23 cellular contexts compared by ENCODE assay signal in genomic region chr11:20275987-20276660, GRCh38.
"Had no signal": no experiment of that assay in that cellular context is flagged by ENCODE, and none has a peak within 500 bp of the region (broad histone marks: within the 10 kb centered on the region; RNA-seq: fewer than 3 reads in every experiment).

No MANE protein-coding gene starts in this region.

- DNase-seq: activated CD8-positive, alpha-beta memory T cell treated with anti-CD3 and anti-CD28 coated beads for 24 hours; activated CD8-positive, alpha-beta memory T cell treated with anti-CD3 and anti-CD28 coated beads, Interleukin-2, amount 50 U/mL, for 4 hours; activated naive CD4-positive, alpha-beta T cell treated with Interleukin-2 at 50 U/mL for 16 hours; activated naive CD8-positive, alpha-beta T cell treated with anti-CD3 and anti-CD28 coated beads for 36 hours; activated T-cell treated with anti-CD3 and anti-CD28 coated beads, Interleukin-2, amount 50 U/mL, for 4 hours; cerebellar nuclear complex; foreskin fibroblast; heart right ventricle; mucosa of descending colon; spleen; stimulated activated CD4-positive, alpha-beta T cell treated with anti-CD3 and anti-CD28 coated beads, Interleukin-4, amount 100 ng/mL, for 1 hour; stimulated activated naive CD4-positive, alpha-beta T cell; T-cell; T-helper 9 cell; testis had no signal

- H3K4me3 Mint-ChIP-seq: activated naive CD8-positive, alpha-beta T cell treated with anti-CD3 and anti-CD28 coated beads for 36 hours; activated T-cell treated with anti-CD3 and anti-CD28 coated beads, Interleukin-2, amount 50 U/mL, for 4 hours; neural crest cell; T-cell; type B pancreatic cell; WTC11 had no signal

- H3K36me3 Mint-ChIP-seq: activated naive CD8-positive, alpha-beta T cell treated with anti-CD3 and anti-CD28 coated beads for 36 hours; T-cell; type B pancreatic cell; WTC11 had no signal

- ATAC-seq: activated T-cell treated with anti-CD3 and anti-CD28 coated beads, Interleukin-2, amount 50 U/mL, for 4 hours; heart right ventricle; mucosa of descending colon; T-cell; WTC11 had no signal

- H3K9me3 ChIP-seq: heart right ventricle, mucosa of descending colon, right atrium auricular region, spleen, testis had no signal

- H3K4me1 ChIP-seq: heart right ventricle, right atrium auricular region, spleen, testis had no signal

- H3K27me3 ChIP-seq: right atrium auricular region, testis had no signal

- H3K36me3 ChIP-seq: heart right ventricle, right atrium auricular region, spleen had no signal

- H3K9me3 Mint-ChIP-seq: activated naive CD8-positive, alpha-beta T cell treated with anti-CD3 and anti-CD28 coated beads for 36 hours; activated T-cell treated with anti-CD3 and anti-CD28 coated beads, Interleukin-2, amount 50 U/mL, for 4 hours; activated T-helper 2 cell treated with anti-CD3 and anti-CD28 coated beads, Interferon-gamma antibody, Interleukin-2, Interleukin-4, amounts not matched to agents 10 μg/mL and 5 μg/mL and 100 μg/mL, durations not matched to agents 14 hours and 24 hours and 36 hours; neural crest cell; T-cell; type B pancreatic cell; WTC11 had no signal

- H3K27ac Mint-ChIP-seq: activated naive CD8-positive, alpha-beta T cell treated with anti-CD3 and anti-CD28 coated beads for 36 hours; activated T-helper 2 cell treated with anti-CD3 and anti-CD28 coated beads, Interferon-gamma antibody, Interleukin-2, Interleukin-4, amounts not matched to agents 10 μg/mL and 5 μg/mL and 100 μg/mL, durations not matched to agents 14 hours and 24 hours and 36 hours; progenitor cell of endocrine pancreas; T-cell; type B pancreatic cell; WTC11 had no signal

- H3K4me3 ChIP-seq: coronary artery, heart right ventricle, mucosa of descending colon, right atrium auricular region, spleen, testis had no signal

- H3K4me1 Mint-ChIP-seq: T-cell had no signal

- H3K27ac ChIP-seq: coronary artery, epithelial cell of prostate, heart right ventricle, right atrium auricular region, spleen, testis had no signal
